Comparison of ENCODE assay signal across 26 cellular contexts in the genomic region with DNA sequence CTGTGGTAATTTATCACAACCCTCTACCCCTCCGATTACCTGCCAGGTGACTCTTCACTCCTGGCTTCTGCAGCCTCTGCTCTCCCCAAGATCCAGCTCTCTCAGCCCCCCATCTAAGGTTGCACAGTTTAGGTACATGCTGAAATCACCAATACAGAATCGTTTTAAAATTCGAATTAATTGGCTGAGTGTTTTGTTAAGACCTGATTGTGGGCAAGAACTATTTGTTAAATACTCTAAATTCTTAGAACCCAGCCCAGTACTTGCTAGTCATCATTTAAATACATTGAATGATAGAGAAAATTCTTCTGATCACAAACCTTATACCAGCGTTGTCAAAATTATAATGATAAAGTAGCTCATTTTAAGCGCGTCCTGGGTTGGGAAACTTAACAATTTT.
"Had no signal": no experiment of that assay in that cellular context is flagged by ENCODE, and none has a peak within 500 bp of the region (broad histone marks: within the 10 kb centered on the region; RNA-seq: fewer than 3 reads in every experiment).

No MANE protein-coding gene starts in this region.

- H3K9me3 Mint-ChIP-seq: activated B cell treated with CpG ODN at 0.5 μM for 24 hours; activated CD4-positive, alpha-beta T cell treated with anti-CD3 and anti-CD28 coated beads, Interleukin-2, amount 10 ng/mL, durations not matched to agents 24 days and 14 days; activated naive CD4-positive, alpha-beta T cell treated with anti-CD3 and anti-CD28 coated beads for 36 hours; activated naive CD8-positive, alpha-beta T cell treated with anti-CD3 and anti-CD28 coated beads for 36 hours; activated T-cell treated with anti-CD3 and anti-CD28 coated beads, Interleukin-2, amount 50 U/mL, for 24 hours; IgD-negative memory B cell; T-helper 1 cell treated with Interleukin-12 subunit alpha and Interleukin-12 subunit beta and Interleukin-4 antibody, amounts not matched to agents 30 μg/mL and 1 μg/mL, for 36 hours had no signal

- H3K27ac Mint-ChIP-seq: activated B cell treated with CpG ODN at 0.5 μM for 24 hours; activated CD4-positive, alpha-beta T cell treated with anti-CD3 and anti-CD28 coated beads, Interleukin-2, amount 10 ng/mL, durations not matched to agents 24 days and 14 days; activated CD8-positive, alpha-beta memory T cell treated with anti-CD3 and anti-CD28 coated beads, Interleukin-2, amount 10 ng/mL, durations not matched to agents 7 days and 5 days; activated naive CD4-positive, alpha-beta T cell treated with anti-CD3 and anti-CD28 coated beads for 36 hours; activated naive CD8-positive, alpha-beta T cell treated with anti-CD3 and anti-CD28 coated beads for 36 hours; activated T-cell treated with anti-CD3 and anti-CD28 coated beads, Interleukin-2, amount 50 U/mL, for 24 hours; IgD-negative memory B cell; T-helper 1 cell treated with Interleukin-12 subunit alpha and Interleukin-12 subunit beta and Interleukin-4 antibody, amounts not matched to agents 30 μg/mL and 1 μg/mL, for 36 hours had no signal

- H3K36me3 ChIP-seq: Peyer's patch, SJSA1 had no signal

- H3K4me3 Mint-ChIP-seq: activated B cell treated with CpG ODN at 0.5 μM for 24 hours; activated CD4-positive, alpha-beta T cell treated with anti-CD3 and anti-CD28 coated beads, Interleukin-2, amount 10 ng/mL, durations not matched to agents 24 days and 14 days; activated CD8-positive, alpha-beta memory T cell treated with anti-CD3 and anti-CD28 coated beads, Interleukin-2, amount 10 ng/mL, durations not matched to agents 7 days and 5 days; activated naive CD4-positive, alpha-beta T cell treated with anti-CD3 and anti-CD28 coated beads for 36 hours; activated naive CD8-positive, alpha-beta T cell treated with anti-CD3 and anti-CD28 coated beads for 36 hours; activated T-cell treated with anti-CD3 and anti-CD28 coated beads, Interleukin-2, amount 50 U/mL, for 24 hours; IgD-negative memory B cell; T-helper 1 cell treated with Interleukin-12 subunit alpha and Interleukin-12 subunit beta and Interleukin-4 antibody, amounts not matched to agents 30 μg/mL and 1 μg/mL, for 36 hours had no signal

- H3K9me3 ChIP-seq: Peyer's patch, SJSA1 had no signal

- DNase-seq: activated B cell treated with CpG ODN at 0.5 μM for 24 hours; activated CD4-positive, alpha-beta T cell treated with anti-CD3 and anti-CD28 coated beads for 1 hour; activated CD4-positive, alpha-beta T cell treated with anti-CD3 and anti-CD28 coated beads, Interleukin-2, amount 10 ng/mL, durations not matched to agents 24 days and 14 days; activated CD4-positive, alpha-beta T cell treated with anti-CD3 and anti-CD28 coated beads, Interleukin-2, amount 50 U/mL, for 48 hours; activated CD8-positive, alpha-beta memory T cell treated with anti-CD3 and anti-CD28 coated beads, Interleukin-2, amount 10 ng/mL, durations not matched to agents 7 days and 5 days; activated gamma-delta T cell; activated naive CD4-positive, alpha-beta T cell treated with anti-CD3 and anti-CD28 coated beads for 36 hours; activated naive CD8-positive, alpha-beta T cell treated with anti-CD3 and anti-CD28 coated beads for 36 hours; activated T-cell treated with anti-CD3 and anti-CD28 coated beads, Interleukin-2, amount 50 U/mL, for 24 hours; central memory CD4-positive, alpha-beta T cell; KG1; NCI-H1092; NCI-H1417; NCI-H1930; NCI-H2171 treated with DMSO at 0.1 percent for 48 hours; NCI-H510A; NCI-H526 treated with DMSO at 0.1 percent for 48 hours; Peyer's patch; SHP77; T-helper 9 cell had no signal

- ATAC-seq: activated CD8-positive, alpha-beta memory T cell treated with anti-CD3 and anti-CD28 coated beads, Interleukin-2, amount 10 ng/mL, durations not matched to agents 7 days and 5 days had no signal

- H3K36me3 Mint-ChIP-seq: activated CD8-positive, alpha-beta memory T cell treated with anti-CD3 and anti-CD28 coated beads, Interleukin-2, amount 10 ng/mL, durations not matched to agents 7 days and 5 days; activated naive CD8-positive, alpha-beta T cell treated with anti-CD3 and anti-CD28 coated beads for 36 hours; IgD-negative memory B cell had no signal

- H3K27me3 Mint-ChIP-seq: IgD-negative memory B cell had no signal

- H3K27me3 ChIP-seq: Peyer's patch, SJSA1 had no signal

- H3K4me3 ChIP-seq: Peyer's patch, SJSA1 had no signal

- FAIRE-seq: bronchial epithelial cell, TTC549 had no signal

- H3K27ac ChIP-seq: Peyer's patch, RWPE1, SJSA1 had no signal
